ENCODE assay signal across 22 cellular contexts in the genomic region with DNA sequence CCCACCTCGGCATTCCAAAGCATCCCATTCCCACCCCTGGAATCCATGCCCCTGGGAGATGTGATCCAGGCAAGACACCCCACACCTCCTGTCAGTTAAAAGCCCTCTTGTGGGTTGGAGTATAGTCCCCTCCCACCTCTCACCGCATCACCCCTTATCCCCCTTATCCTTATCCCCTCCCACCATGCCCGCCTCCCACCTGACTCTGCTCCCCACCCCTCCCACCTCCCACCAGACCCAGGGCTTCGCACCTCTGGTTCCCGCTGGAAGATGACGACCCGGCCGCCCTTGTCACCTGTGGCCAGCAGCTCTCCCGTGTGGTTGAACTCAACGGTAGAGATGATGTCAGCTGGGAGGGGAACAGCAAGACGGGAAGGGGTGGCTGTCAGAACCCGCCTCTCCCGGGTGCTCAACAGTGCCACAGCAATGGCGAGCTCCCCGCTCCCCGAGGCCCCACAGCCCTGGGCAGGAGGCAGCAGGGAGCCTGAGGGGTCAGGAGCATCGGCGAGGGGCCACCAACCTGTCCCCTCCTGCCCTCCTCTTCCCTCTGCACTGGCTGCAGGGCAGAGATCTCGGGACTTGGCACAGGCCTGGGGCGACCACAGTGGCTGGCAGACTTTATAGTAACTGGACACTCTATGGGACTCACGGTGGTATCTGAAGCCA.
DNase-seq lines count a peak whose midpoint lies in the region; ATAC-seq and TF ChIP-seq lines count a peak whose summit lies in the region.
"Had no signal": no experiment of that assay in that cellular context is flagged by ENCODE, and none has a peak within 500 bp of the region (broad histone marks: within the 10 kb centered on the region; RNA-seq: fewer than 3 reads in every experiment).

No MANE protein-coding gene starts in this region.

- H3K9me3 Mint-ChIP-seq in activated T-helper 17 cell treated with anti-CD3 and anti-CD28 coated beads, Interleukin-2, amount 50 U/mL, for 72 hours: no peaks in the 10 kb centered on the region
- H3K9me3 Mint-ChIP-seq: CD8-positive, alpha-beta T cell had no signal

- H3K27me3 ChIP-seq in lower lobe of right lung (ENCODE audit: low read depth): peaks cover 31% of the 10 kb centered on the region
- H3K27me3 ChIP-seq: MG63 had no signal

- TF ChIP-seq CTCF in HEK293 (tag by site-specific recombination; IDR thresholded peaks at IDR 0.05): no peak
- no peak for TF ChIP-seq CTCF in lower lobe of right lung (IDR thresholded peaks at IDR 0.05)

- H3K27ac Mint-ChIP-seq in activated T-helper 17 cell treated with anti-CD3 and anti-CD28 coated beads, Interleukin-2, amount 50 U/mL, for 72 hours: no peak overlapping the region
- H3K27ac Mint-ChIP-seq: B cell; CD8-positive, alpha-beta T cell had no signal

- H3K9me3 ChIP-seq in HEK293 (ENCODE audit: control insufficient read depth, insufficient read depth, low read depth, low read length) (no peaks in the 10 kb centered on the region), lower lobe of right lung (no peaks in the 10 kb centered on the region)
- H3K9me3 ChIP-seq: Caco-2, HAP-1, MG63, SJCRH30 had no signal

- no peaks in the 10 kb centered on the region for H3K36me3 Mint-ChIP-seq in activated T-helper 17 cell treated with anti-CD3 and anti-CD28 coated beads, Interleukin-2, amount 50 U/mL, for 72 hours (ENCODE audit: low read depth)
- H3K36me3 Mint-ChIP-seq: CD8-positive, alpha-beta T cell had no signal

- no peaks in the 10 kb centered on the region for H3K36me3 ChIP-seq in HEK293 (ENCODE audit: control insufficient read depth in 2 of 2, insufficient read depth in 1 of 2, low read length in 2 of 2)
- H3K36me3 ChIP-seq in lower lobe of right lung: no peaks in the 10 kb centered on the region
- H3K36me3 ChIP-seq: HAP-1, MG63, SJCRH30 had no signal

- no peak overlapping the region for H3K27ac ChIP-seq in HEK293 (ENCODE audit: extremely low read depth, low read depth, low read length)
- H3K27ac ChIP-seq in lower lobe of right lung: no peak overlapping the region
- H3K27ac ChIP-seq: C4-2B, SJCRH30 had no signal

- ATAC-seq in activated T-helper 17 cell treated with anti-CD3 and anti-CD28 coated beads, Interleukin-2, amount 50 U/mL, for 72 hours (replicated peaks): peak; percentile 18
- no peak for ATAC-seq in lower lobe of right lung
- peak; percentile 12 for ATAC-seq in stimulated activated naive CD8-positive, alpha-beta T cell treated with anti-CD3 and anti-CD28 coated beads, Interleukin-15, Interleukin-2, amounts not matched to agents 100 U/mL and 50 U/mL, for 24 hours
- ATAC-seq in HG03442 (IDR thresholded peaks at IDR 0.05; ENCODE audit: unreplicated experiment): no peak
- no peak for ATAC-seq in HG03095 (IDR thresholded peaks at IDR 0.05; ENCODE audit: unreplicated experiment)
- ATAC-seq: CD8-positive, alpha-beta T cell had no signal

- CTCF ChIA-PET in HEK293 (lab: Yijun Ruan, JAX): no interaction called here

- POLR2A ChIA-PET in HEK293 (lab: Yijun Ruan, JAX): no interaction called here

- H3K4me1 ChIP-seq in HEK293 (ENCODE audit: control insufficient read depth, insufficient read depth, low read length) (no peaks in the 10 kb centered on the region), lower lobe of right lung (no peaks in the 10 kb centered on the region)
- H3K4me1 ChIP-seq: Caco-2, HAP-1, SJCRH30 had no signal

- H3K27me3 Mint-ChIP-seq in activated T-helper 17 cell treated with anti-CD3 and anti-CD28 coated beads, Interleukin-2, amount 50 U/mL, for 72 hours: peaks cover 24% of the 10 kb centered on the region

- no peaks in the 10 kb centered on the region for H3K4me1 Mint-ChIP-seq in activated T-helper 17 cell treated with anti-CD3 and anti-CD28 coated beads, Interleukin-2, amount 50 U/mL, for 72 hours
- H3K4me1 Mint-ChIP-seq: B cell had no signal

- no peak overlapping the region for H3K4me3 Mint-ChIP-seq in activated T-helper 17 cell treated with anti-CD3 and anti-CD28 coated beads, Interleukin-2, amount 50 U/mL, for 72 hours
- H3K4me3 Mint-ChIP-seq: B cell; CD8-positive, alpha-beta T cell had no signal

- intact Hi-C loops in lower lobe of right lung (cut with DNase I): no loop called here

- H3K4me3 ChIP-seq in HEK293 (ENCODE audit: low read depth, low read length): no peak overlapping the region
- no peak overlapping the region for H3K4me3 ChIP-seq in lower lobe of right lung
- H3K4me3 ChIP-seq: HAP-1, MG63, SJCRH30 had no signal

- DNase-seq in lower lobe of right lung: peak; percentile 27
- DNase-seq in stimulated activated naive CD8-positive, alpha-beta T cell treated with anti-CD3 and anti-CD28 coated beads, Interleukin-15, Interleukin-2, amounts not matched to agents 100 U/mL and 50 U/mL, for 24 hours: no peak
- DNase-seq in activated CD4-positive, CD25-positive, alpha-beta regulatory T cell (lab: John Stamatoyannopoulos, UW): no peak
- DNase-seq: Caco-2; CD8-positive, alpha-beta T cell; GOT3; IMR-90; KG1; MG63; NCI-H1105 treated with DMSO at 0.1 percent for 48 hours; NCI-H2029; NCI-H446; NCI-H524 treated with DMSO at 0.1 percent for 48 hours; NCI-H774; SJCRH30 had no signal

TF ChIP-seq in HEK293, 187 proteins besides CTCF, POLR2A, EP300 and RAD21 (continues in another document):
- TF ChIP-seq KLF1 (tag by site-specific recombination; IDR thresholded peaks at IDR 0.05): no peak
- no peak for TF ChIP-seq ZNF157 (tag by site-specific recombination; IDR thresholded peaks at IDR 0.05)
- TF ChIP-seq, protein P1, sequence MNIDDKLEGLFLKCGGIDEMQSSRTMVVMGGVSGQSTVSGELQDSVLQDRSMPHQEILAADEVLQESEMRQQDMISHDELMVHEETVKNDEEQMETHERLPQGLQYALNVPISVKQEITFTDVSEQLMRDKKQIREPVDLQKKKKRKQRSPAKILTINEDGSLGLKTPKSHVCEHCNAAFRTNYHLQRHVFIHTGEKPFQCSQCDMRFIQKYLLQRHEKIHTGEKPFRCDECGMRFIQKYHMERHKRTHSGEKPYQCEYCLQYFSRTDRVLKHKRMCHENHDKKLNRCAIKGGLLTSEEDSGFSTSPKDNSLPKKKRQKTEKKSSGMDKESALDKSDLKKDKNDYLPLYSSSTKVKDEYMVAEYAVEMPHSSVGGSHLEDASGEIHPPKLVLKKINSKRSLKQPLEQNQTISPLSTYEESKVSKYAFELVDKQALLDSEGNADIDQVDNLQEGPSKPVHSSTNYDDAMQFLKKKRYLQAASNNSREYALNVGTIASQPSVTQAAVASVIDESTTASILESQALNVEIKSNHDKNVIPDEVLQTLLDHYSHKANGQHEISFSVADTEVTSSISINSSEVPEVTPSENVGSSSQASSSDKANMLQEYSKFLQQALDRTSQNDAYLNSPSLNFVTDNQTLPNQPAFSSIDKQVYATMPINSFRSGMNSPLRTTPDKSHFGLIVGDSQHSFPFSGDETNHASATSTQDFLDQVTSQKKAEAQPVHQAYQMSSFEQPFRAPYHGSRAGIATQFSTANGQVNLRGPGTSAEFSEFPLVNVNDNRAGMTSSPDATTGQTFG (tag by site-specific recombination; IDR thresholded peaks at IDR 0.05; ENCODE audit: borderline replicate concordance): no peak
- TF ChIP-seq, protein P2, sequence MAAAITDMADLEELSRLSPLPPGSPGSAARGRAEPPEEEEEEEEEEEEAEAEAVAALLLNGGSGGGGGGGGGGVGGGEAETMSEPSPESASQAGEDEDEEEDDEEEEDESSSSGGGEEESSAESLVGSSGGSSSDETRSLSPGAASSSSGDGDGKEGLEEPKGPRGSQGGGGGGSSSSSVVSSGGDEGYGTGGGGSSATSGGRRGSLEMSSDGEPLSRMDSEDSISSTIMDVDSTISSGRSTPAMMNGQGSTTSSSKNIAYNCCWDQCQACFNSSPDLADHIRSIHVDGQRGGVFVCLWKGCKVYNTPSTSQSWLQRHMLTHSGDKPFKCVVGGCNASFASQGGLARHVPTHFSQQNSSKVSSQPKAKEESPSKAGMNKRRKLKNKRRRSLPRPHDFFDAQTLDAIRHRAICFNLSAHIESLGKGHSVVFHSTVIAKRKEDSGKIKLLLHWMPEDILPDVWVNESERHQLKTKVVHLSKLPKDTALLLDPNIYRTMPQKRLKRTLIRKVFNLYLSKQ (tag by site-specific recombination; IDR thresholded peaks at IDR 0.05; ENCODE audit: borderline replicate concordance): no peak
- TF ChIP-seq ZXDB (tag by site-specific recombination; IDR thresholded peaks at IDR 0.05): no peak
- TF ChIP-seq ZNF529 (tag by site-specific recombination; IDR thresholded peaks at IDR 0.05; ENCODE audit: insufficient replicate concordance): no peak
- TF ChIP-seq, protein P3, sequence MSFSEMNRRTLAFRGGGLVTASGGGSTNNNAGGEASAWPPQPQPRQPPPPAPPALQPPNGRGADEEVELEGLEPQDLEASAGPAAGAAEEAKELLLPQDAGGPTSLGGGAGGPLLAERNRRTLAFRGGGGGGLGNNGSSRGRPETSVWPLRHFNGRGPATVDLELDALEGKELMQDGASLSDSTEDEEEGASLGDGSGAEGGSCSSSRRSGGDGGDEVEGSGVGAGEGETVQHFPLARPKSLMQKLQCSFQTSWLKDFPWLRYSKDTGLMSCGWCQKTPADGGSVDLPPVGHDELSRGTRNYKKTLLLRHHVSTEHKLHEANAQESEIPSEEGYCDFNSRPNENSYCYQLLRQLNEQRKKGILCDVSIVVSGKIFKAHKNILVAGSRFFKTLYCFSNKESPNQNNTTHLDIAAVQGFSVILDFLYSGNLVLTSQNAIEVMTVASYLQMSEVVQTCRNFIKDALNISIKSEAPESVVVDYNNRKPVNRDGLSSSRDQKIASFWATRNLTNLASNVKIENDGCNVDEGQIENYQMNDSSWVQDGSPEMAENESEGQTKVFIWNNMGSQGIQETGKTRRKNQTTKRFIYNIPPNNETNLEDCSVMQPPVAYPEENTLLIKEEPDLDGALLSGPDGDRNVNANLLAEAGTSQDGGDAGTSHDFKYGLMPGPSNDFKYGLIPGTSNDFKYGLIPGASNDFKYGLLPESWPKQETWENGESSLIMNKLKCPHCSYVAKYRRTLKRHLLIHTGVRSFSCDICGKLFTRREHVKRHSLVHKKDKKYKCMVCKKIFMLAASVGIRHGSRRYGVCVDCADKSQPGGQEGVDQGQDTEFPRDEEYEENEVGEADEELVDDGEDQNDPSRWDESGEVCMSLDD (tag by site-specific recombination; IDR thresholded peaks at IDR 0.05): no peak
- no peak for TF ChIP-seq ZNF214 (tag by site-specific recombination; IDR thresholded peaks at IDR 0.05; ENCODE audit: borderline replicate concordance)
- TF ChIP-seq EGR2 (tag by site-specific recombination; IDR thresholded peaks at IDR 0.05; ENCODE audit: low read depth): peak; percentile 76
- no peak for TF ChIP-seq ZNF600 (tag by site-specific recombination; IDR thresholded peaks at IDR 0.05)
- peak; percentile 60 for TF ChIP-seq ZFHX2 (tag by site-specific recombination; conservative IDR thresholded peaks at IDR 0.05)
- TF ChIP-seq ZNF654 (tag by site-specific recombination; IDR thresholded peaks at IDR 0.05; ENCODE audit: low read depth): no peak
- no peak for TF ChIP-seq ZNF350 (tag by site-specific recombination; IDR thresholded peaks at IDR 0.05)
- TF ChIP-seq YY2 (tag by site-specific recombination; IDR thresholded peaks at IDR 0.05): no peak
- no peak for TF ChIP-seq ZNF48 (tag by site-specific recombination; IDR thresholded peaks at IDR 0.05)
- no peak for TF ChIP-seq ZNF266 (tag by site-specific recombination; IDR thresholded peaks at IDR 0.05; ENCODE audit: low read depth)

Comparison
In these comparisons a context has a peak if more than half of its experiments do, and no peak if none do; other contexts are left out.
1. ATAC-seq: peak in activated T-helper 17 cell treated with anti-CD3 and anti-CD28 coated beads, Interleukin-2, amount 50 U/mL, for 72 hours (single experiment) and stimulated activated naive CD8-positive, alpha-beta T cell treated with anti-CD3 and anti-CD28 coated beads, Interleukin-15, Interleukin-2, amounts not matched to agents 100 U/mL and 50 U/mL, for 24 hours (single experiment); none in lower lobe of right lung (0 of 2), HG03442 (single experiment) and HG03095 (single experiment).